In genomic region chr14:83300454-83301064, GRCh38 we compare ENCODE assay signal across 8 cellular contexts.
DNase-seq lines count a peak whose midpoint lies in the region; ATAC-seq and TF ChIP-seq lines count a peak whose summit lies in the region.

No MANE protein-coding gene starts in this region.

- WGBS in body of pancreas, 2 donors = 17 to 27% methylated on average over 1 of the region's 1 CpG

- TF ChIP-seq CTCF in A673 (conservative IDR thresholded peaks at IDR 0.05; ENCODE audit: low read depth, low read length) = peak; percentile 88
- peak; percentile 76 for TF ChIP-seq CTCF in GM13977 (IDR thresholded peaks at IDR 0.05; ENCODE audit: extremely low read depth, insufficient read depth, missing control alignments)
- TF ChIP-seq CTCF in body of pancreas (IDR thresholded peaks at IDR 0.05) = peak; percentile 66 to 92 (median 89)

- POLR2A ChIA-PET in A673 (lab: Charles Lee; ENCODE audit: low non-redundant PET) = interaction anchor here (0.6 kb wide), 1 partner anchor 72 kb away, joined by 3 read pairs; no protein-coding TSS in a partner anchor

- no peaks in the 10 kb centered on the region for H3K36me3 ChIP-seq in A673 (ENCODE audit: insufficient read depth, low read length, poor library complexity, severe bottlenecking)
- no peaks in the 10 kb centered on the region for H3K36me3 ChIP-seq in body of pancreas (replicated peaks in 1 of 2; ENCODE audit: insufficient read depth in 1 of 2, low read depth in 2 of 2)

- H3K4me3 ChIP-seq in A673 (ENCODE audit: low read depth, low read length, poor library complexity, severe bottlenecking) = no peak overlapping the region
- H3K4me3 ChIP-seq in body of pancreas = no peak overlapping the region

- intact Hi-C loops in A673 (cut with micrococcal nuclease; ENCODE audit: unreplicated experiment) = loop anchor here (1.0 to 2.0 kb wide), 3 partner anchors 163 to 1514 kb away; no protein-coding TSS in a partner anchor
- intact Hi-C loops in body of pancreas (cut with DNase I) = no loop called here

- H3K9me3 ChIP-seq in A673 (ENCODE audit: low read depth, low read length, poor library complexity, severe bottlenecking) = no peaks in the 10 kb centered on the region
- no peaks in the 10 kb centered on the region for H3K9me3 ChIP-seq in body of pancreas

- no TSS peak for BruUV-seq in A673 (replicated peaks; lab: Mats Ljungman, UMichigan)

- peaks cover 42% of the 10 kb centered on the region for H3K4me1 ChIP-seq in A673 (ENCODE audit: insufficient read depth, low read length, poor library complexity, severe bottlenecking)
- no peaks in the 10 kb centered on the region for H3K4me1 ChIP-seq in body of pancreas

- ATAC-seq in body of pancreas = no peak
- no peak for ATAC-seq in GM19455 (IDR thresholded peaks at IDR 0.05; ENCODE audit: unreplicated experiment)

- H3K27ac ChIP-seq in A673 (ENCODE audit: low read depth, low read length, poor library complexity, severe bottlenecking) (peak overlapping the region; percentile 50), body of pancreas (no peak overlapping the region)

- CTCF ChIA-PET in A673 (lab: Charles Lee) = interaction anchor here (0.6 to 0.7 kb wide), 5 partner anchors 60 to 1321 kb away, joined by 3 to 6 read pairs (median 3); no protein-coding TSS in a partner anchor

- H3K27me3 ChIP-seq in A673 (replicated peaks; ENCODE audit: insufficient read depth, low read depth, low read length, poor library complexity) (no peaks in the 10 kb centered on the region), body of pancreas (no peaks in the 10 kb centered on the region)

- no peak for TF ChIP-seq POLR2A in body of pancreas (IDR thresholded peaks at IDR 0.05)

- in situ Hi-C loops in GM13977 (cut with MboI; ENCODE audit: low pct_unique_long_range_greater_than_20kb, low sequenced_read_pairs, unreplicated experiment) = no loop called here

- DNase-seq in A673 (ENCODE audit: low spot score) (peak; percentile 80), GM13977 (ENCODE audit: low spot score) (peak; percentile 4), NCI-H146 treated with DMSO at 0.1 percent for 48 hours (lab: John Stamatoyannopoulos, UW; ENCODE audit: unreplicated experiment) (peak; percentile 3), body of pancreas (no peak), lung microvascular endothelial cell (ENCODE audit: low read depth in 2 of 2) (peak; percentile 40 to 62), GM19240 (ENCODE audit: insufficient read length, low spot score) (no peak)
- no peak for DNase-seq in stimulated activated CD4-positive, alpha-beta T cell treated with anti-CD3 and anti-CD28 coated beads, Interleukin-15, amount 100 ng/mL, for 24 hours

Comparison
In these comparisons a context has a peak if more than half of its experiments do, and no peak if none do; other contexts are left out.
1. DNase-seq: peak in A673 (single experiment), GM13977 (single experiment), NCI-H146 treated with DMSO at 0.1 percent for 48 hours (single experiment) and lung microvascular endothelial cell (2 of 2); none in body of pancreas (0 of 4), GM19240 (single experiment) and stimulated activated CD4-positive, alpha-beta T cell treated with anti-CD3 and anti-CD28 coated beads, Interleukin-15, amount 100 ng/mL, for 24 hours (single experiment).
2. Peak in every context shown above with its lines, with median percentiles within 50 percentile points of each other: CTCF ChIP-seq.